In genomic region chr4:120902925-120903324, GRCh38 we compare ENCODE assay signal across 11 cellular contexts. TPM values are rescaled to one million over a fixed set of nuclear protein-coding genes. Genes with fewer than 3 reads are reported as not detected.
"Had no signal": no experiment of that assay in that cellular context is flagged by ENCODE, and none has a peak within 500 bp of the region (broad histone marks: within the 10 kb centered on the region; RNA-seq: fewer than 3 reads in every experiment).

No MANE protein-coding gene starts in this region.

- H3K9me3 Mint-ChIP-seq: activated B cell treated with CpG ODN at 0.5 μM for 24 hours; T-helper 2 cell treated with Interferon-gamma antibody and Interleukin-4, amounts not matched to agents 5 μg/mL and 100 μg/mL, for 36 hours; type B pancreatic cell had no signal

- ATAC-seq: left lung, pancreas had no signal

- H3K4me1 Mint-ChIP-seq: activated B cell treated with CpG ODN at 0.5 μM for 24 hours, naive B cell had no signal

- H3K36me3 Mint-ChIP-seq: naive B cell had no signal

- H3K4me3 Mint-ChIP-seq: activated B cell treated with CpG ODN at 0.5 μM for 24 hours; naive B cell; T-helper 2 cell treated with Interferon-gamma antibody and Interleukin-4, amounts not matched to agents 5 μg/mL and 100 μg/mL, for 36 hours; type B pancreatic cell had no signal

- DNase-seq: activated B cell treated with CpG ODN at 0.5 μM for 24 hours; activated gamma-delta T cell treated with Interleukin-2 at 50 U/mL for 16 hours; hippocampal formation; left lung; mammary epithelial cell; naive B cell; pancreas; stimulated activated CD4-positive, alpha-beta T cell treated with anti-CD3 and anti-CD28 coated beads, Interleukin-2, amount 100 ng/mL, for 48 hours; stimulated activated naive CD4-positive, alpha-beta T cell had no signal

- H3K27me3 Mint-ChIP-seq: activated B cell treated with CpG ODN at 0.5 μM for 24 hours, type B pancreatic cell had no signal

- H3K27ac Mint-ChIP-seq: activated B cell treated with CpG ODN at 0.5 μM for 24 hours; naive B cell; T-helper 2 cell treated with Interferon-gamma antibody and Interleukin-4, amounts not matched to agents 5 μg/mL and 100 μg/mL, for 36 hours; type B pancreatic cell had no signal

RNA-seq across cellular contexts. Expression of gene PRDM5, which starts 19.6 kb away (rescaled TPM):
- total RNA-seq: activated B cell treated with CpG ODN at 0.5 μM for 24 hours had no signal
